ENCODE assay signal across 1 cellular context in the genomic region with DNA sequence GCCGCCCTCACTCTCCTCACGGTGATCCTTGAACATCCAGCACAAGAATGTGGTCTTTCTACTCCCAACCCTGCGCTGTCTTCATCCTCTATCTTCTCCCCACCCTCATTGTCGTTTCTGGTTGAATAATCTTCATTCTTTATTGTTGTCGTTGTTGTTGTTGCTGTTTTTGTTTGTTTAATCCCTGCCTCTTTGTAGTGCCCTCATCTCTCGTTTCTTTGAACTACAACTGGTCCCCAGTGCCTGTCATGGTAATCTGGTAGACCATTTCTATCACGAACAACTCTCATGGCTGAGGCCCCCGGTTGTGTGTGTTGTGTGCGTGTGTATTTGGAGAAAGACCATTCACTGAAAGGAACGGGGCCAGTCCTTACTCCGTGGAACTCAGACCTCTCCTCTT.
TF ChIP-seq lines count a peak whose summit lies in the region.

No MANE protein-coding gene starts in this region.

TF ChIP-seq in HCT116, 20 proteins besides CTCF, POLR2A, EP300 and RAD21 (continued from another document):
- TF ChIP-seq ZNF274 (IDR thresholded peaks at IDR 0.05; ENCODE audit: low read depth, low read length) (no peak), FOSL1 (IDR thresholded peaks at IDR 0.05; ENCODE audit: low read depth) (no peak), ATF3 (IDR thresholded peaks at IDR 0.05) (no peak), SRF (IDR thresholded peaks at IDR 0.05; ENCODE audit: low read depth) (no peak), ZFX (IDR thresholded peaks at IDR 0.05) (no peak), CBX3 (IDR thresholded peaks at IDR 0.05; ENCODE audit: low read depth) (no peak), JUND (IDR thresholded peaks at IDR 0.05) (no peak), SIN3A (IDR thresholded peaks at IDR 0.05; ENCODE audit: low read depth) (no peak), TCF7L2 (IDR thresholded peaks at IDR 0.05; ENCODE audit: borderline replicate concordance, extremely low read depth, insufficient read depth, insufficient read length) (no peak), MAX (IDR thresholded peaks at IDR 0.05) (no peak)
- TF ChIP-seq, protein P1, sequence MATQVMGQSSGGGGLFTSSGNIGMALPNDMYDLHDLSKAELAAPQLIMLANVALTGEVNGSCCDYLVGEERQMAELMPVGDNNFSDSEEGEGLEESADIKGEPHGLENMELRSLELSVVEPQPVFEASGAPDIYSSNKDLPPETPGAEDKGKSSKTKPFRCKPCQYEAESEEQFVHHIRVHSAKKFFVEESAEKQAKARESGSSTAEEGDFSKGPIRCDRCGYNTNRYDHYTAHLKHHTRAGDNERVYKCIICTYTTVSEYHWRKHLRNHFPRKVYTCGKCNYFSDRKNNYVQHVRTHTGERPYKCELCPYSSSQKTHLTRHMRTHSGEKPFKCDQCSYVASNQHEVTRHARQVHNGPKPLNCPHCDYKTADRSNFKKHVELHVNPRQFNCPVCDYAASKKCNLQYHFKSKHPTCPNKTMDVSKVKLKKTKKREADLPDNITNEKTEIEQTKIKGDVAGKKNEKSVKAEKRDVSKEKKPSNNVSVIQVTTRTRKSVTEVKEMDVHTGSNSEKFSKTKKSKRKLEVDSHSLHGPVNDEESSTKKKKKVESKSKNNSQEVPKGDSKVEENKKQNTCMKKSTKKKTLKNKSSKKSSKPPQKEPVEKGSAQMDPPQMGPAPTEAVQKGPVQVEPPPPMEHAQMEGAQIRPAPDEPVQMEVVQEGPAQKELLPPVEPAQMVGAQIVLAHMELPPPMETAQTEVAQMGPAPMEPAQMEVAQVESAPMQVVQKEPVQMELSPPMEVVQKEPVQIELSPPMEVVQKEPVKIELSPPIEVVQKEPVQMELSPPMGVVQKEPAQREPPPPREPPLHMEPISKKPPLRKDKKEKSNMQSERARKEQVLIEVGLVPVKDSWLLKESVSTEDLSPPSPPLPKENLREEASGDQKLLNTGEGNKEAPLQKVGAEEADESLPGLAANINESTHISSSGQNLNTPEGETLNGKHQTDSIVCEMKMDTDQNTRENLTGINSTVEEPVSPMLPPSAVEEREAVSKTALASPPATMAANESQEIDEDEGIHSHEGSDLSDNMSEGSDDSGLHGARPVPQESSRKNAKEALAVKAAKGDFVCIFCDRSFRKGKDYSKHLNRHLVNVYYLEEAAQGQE (IDR thresholded peaks at IDR 0.05; ENCODE audit: low read depth) = no peak
